In genomic region chr12:12442548-12443071, GRCh38 we compare ENCODE assay signal across 9 cellular contexts.
A peak's percentile ranks its signal among the peaks of the same experiment; 100 is the strongest.
DNase-seq lines count a peak whose midpoint lies in the region; ATAC-seq, FAIRE-seq and TF ChIP-seq lines count a peak whose summit lies in the region.
"Had no signal": no experiment of that assay in that cellular context is flagged by ENCODE, and none has a peak within 500 bp of the region (broad histone marks: within the 10 kb centered on the region; RNA-seq: fewer than 3 reads in every experiment).

No MANE protein-coding gene starts in this region.

- H3K4me1 ChIP-seq in KMS-11 (ENCODE audit: low read depth, poor library complexity, severe bottlenecking) (peaks cover 30% of the 10 kb centered on the region), mammary epithelial cell (ENCODE audit: insufficient read depth, low read length) (peaks cover 43% of the 10 kb centered on the region), lung (ENCODE audit: control insufficient read depth in 2 of 2, insufficient read depth in 2 of 2, low read length in 2 of 2) (peaks cover 12 to 31% of the 10 kb centered on the region in 2 donors), endodermal cell (ENCODE audit: control insufficient read depth, insufficient read depth, low read length) (no peaks in the 10 kb centered on the region)

- dilution Hi-C loops in mammary epithelial cell (cut with HindIII; ENCODE audit: low sequenced_read_pairs): loop anchor here (5.0 kb wide), 1 partner anchor 45 kb away; no protein-coding TSS in a partner anchor

- no peak for TF ChIP-seq POLR2A in GM12891 (IDR thresholded peaks at IDR 0.05; ENCODE audit: low read depth, low read length)

- peak; percentile 22 for DNase-seq in A172 (ENCODE audit: low spot score)
- peak; percentile 54 for DNase-seq in mammary epithelial cell
- DNase-seq in lung (ENCODE audit: low spot score): no peak
- DNase-seq in nucleus accumbens (lab: John Stamatoyannopoulos, UW): no peak
- DNase-seq in kidney tubule cell (ENCODE audit: low spot score): no peak
- DNase-seq in endodermal cell: no peak
- no peak for DNase-seq in GM12891 (ENCODE audit: insufficient read length, low spot score)

- H3K79me2 ChIP-seq in KMS-11 (ENCODE audit: insufficient read depth, low read depth) (no peaks in the 10 kb centered on the region), mammary epithelial cell (ENCODE audit: insufficient read depth, low read length) (no peaks in the 10 kb centered on the region)

- peaks cover 7% of the 10 kb centered on the region for H3K4me1 Mint-ChIP-seq in endodermal cell

- H3K36me3 Mint-ChIP-seq in endodermal cell (ENCODE audit: low read depth): peaks cover 2% of the 10 kb centered on the region
- H3K36me3 Mint-ChIP-seq: WTC11 had no signal

- H3K9me3 Mint-ChIP-seq in endodermal cell: no peaks in the 10 kb centered on the region
- H3K9me3 Mint-ChIP-seq: WTC11 had no signal

- no TSS peak for BruUV-seq in mammary epithelial cell (replicated peaks; lab: Mats Ljungman, UMichigan)

- intact Hi-C loops in mammary epithelial cell (cut with micrococcal nuclease): loop anchor here (5.0 kb wide), 1 partner anchor 70 kb away; no protein-coding TSS in a partner anchor

- in situ Hi-C loops in mammary epithelial cell (cut with MboI; ENCODE audit: low sequenced_read_pairs in 2 of 2): loop anchor here in 1 of 2 donors (10.0 kb wide), 1 partner anchor 48 kb away; no protein-coding TSS in a partner anchor

- no peak for FAIRE-seq in GM12891 (lab: Jason Lieb, UNC)

- H3K9ac ChIP-seq in KMS-11 (no peak overlapping the region), mammary epithelial cell (ENCODE audit: insufficient read depth, low read length) (no peak overlapping the region), endodermal cell (ENCODE audit: extremely low read depth, low read length, poor library complexity, severe bottlenecking) (no peak overlapping the region)

- no peak for TF ChIP-seq CTCF in KMS-11 (conservative IDR thresholded peaks at IDR 0.05; ENCODE audit: low read depth, low read length)
- TF ChIP-seq CTCF in mammary epithelial cell (conservative IDR thresholded peaks at IDR 0.05 in 1 of 2, IDR thresholded peaks at IDR 0.05 in 1 of 2; ENCODE audit: extremely low read depth in 1 of 2, insufficient read depth in 1 of 2, low read depth in 1 of 2, low read length in 2 of 2): no peak
- TF ChIP-seq CTCF in lung (IDR thresholded peaks at IDR 0.05; ENCODE audit: control extremely low read depth, extremely low read depth): no peak
- TF ChIP-seq CTCF in endodermal cell (conservative IDR thresholded peaks at IDR 0.05): no peak

- H2AFZ ChIP-seq in KMS-11 (ENCODE audit: low read depth) (no peak overlapping the region), mammary epithelial cell (ENCODE audit: low read depth, low read length) (peak overlapping the region; percentile 2)

- CTCF ChIA-PET in mammary epithelial cell (lab: Charles Lee; ENCODE audit: low non-redundant PET): no interaction called here

- no peaks in the 10 kb centered on the region for H3K27me3 Mint-ChIP-seq in endodermal cell (ENCODE audit: insufficient read depth)

- H3K27me3 ChIP-seq in KMS-11 (ENCODE audit: insufficient read depth, low read depth): no peaks in the 10 kb centered on the region
- no peaks in the 10 kb centered on the region for H3K27me3 ChIP-seq in mammary epithelial cell (ENCODE audit: insufficient read depth, low read length)
- no peaks in the 10 kb centered on the region for H3K27me3 ChIP-seq in lung (ENCODE audit: control insufficient read depth, insufficient read depth)
- no peaks in the 10 kb centered on the region for H3K27me3 ChIP-seq in endodermal cell (ENCODE audit: control insufficient read depth, insufficient read depth, low read length, poor library complexity, severe bottlenecking)

- H4K20me1 ChIP-seq in KMS-11 (ENCODE audit: insufficient read depth) (no peaks in the 10 kb centered on the region), mammary epithelial cell (ENCODE audit: insufficient read depth, low read length) (no peaks in the 10 kb centered on the region)

- H3K4me3 ChIP-seq in KMS-11 (IDR thresholded peaks at IDR 0.05; ENCODE audit: insufficient read depth, low read depth, low read length): no peak overlapping the region
- no peak overlapping the region for H3K4me3 ChIP-seq in mammary epithelial cell (replicated peaks in 1 of 3; ENCODE audit: insufficient read depth in 1 of 3, low read depth in 2 of 3, low read length in 3 of 3)
- no peak overlapping the region for H3K4me3 ChIP-seq in lung
- no peak overlapping the region for H3K4me3 ChIP-seq in endodermal cell (ENCODE audit: low read length)

- WGBS in mammary epithelial cell (ENCODE audit: low coverage, missing lambda C conversion rate): 40% methylated on average over 5 of the region's 5 CpGs
- WGBS in lung, 2 donors: 67 to 86% methylated on average over 5 of the region's 5 CpGs
- WGBS in endodermal cell (ENCODE audit: insufficient coverage in 1 of 2, insufficient read length in 1 of 2), 2 experiments: 91 to 97% methylated on average over 3 to 5 of the region's 5 CpGs

- H3K4me2 ChIP-seq in KMS-11: no peak overlapping the region
- H3K4me2 ChIP-seq in mammary epithelial cell (ENCODE audit: insufficient read depth, low read depth, low read length): peak overlapping the region; percentile 12

- no peak for ATAC-seq in lung (ENCODE audit: insufficient read depth, low FRiP score)
- ATAC-seq: WTC11 had no signal

- H3K27ac ChIP-seq in KMS-11: peak overlapping the region; percentile 43
- peak overlapping the region; percentile 69 for H3K27ac ChIP-seq in mammary epithelial cell (ENCODE audit: insufficient read depth, low read depth, low read length)
- peak overlapping the region; percentile 48 to 65 for H3K27ac ChIP-seq in lung (ENCODE audit: low read depth in 1 of 2, low read length in 1 of 2)
- H3K27ac ChIP-seq in endodermal cell (ENCODE audit: low read depth, low read length): no peak overlapping the region

- H3K27ac Mint-ChIP-seq in endodermal cell: no peak overlapping the region
- H3K27ac Mint-ChIP-seq: WTC11 had no signal

- H3K36me3 ChIP-seq in KMS-11 (ENCODE audit: insufficient read depth) (no peaks in the 10 kb centered on the region), mammary epithelial cell (ENCODE audit: insufficient read depth, low read length) (no peaks in the 10 kb centered on the region), lung (ENCODE audit: control insufficient read depth in 2 of 2, insufficient read depth in 2 of 2, low read length in 2 of 2) (no peaks in the 10 kb centered on the region), endodermal cell (ENCODE audit: control insufficient read depth, insufficient read depth, low read length) (no peaks in the 10 kb centered on the region)

- H3K9me3 ChIP-seq in mammary epithelial cell (replicated peaks; ENCODE audit: insufficient read depth, low read length) (no peaks in the 10 kb centered on the region), lung (ENCODE audit: control insufficient read depth in 2 of 2, insufficient read depth in 1 of 2, low read length in 1 of 2) (no peaks in the 10 kb centered on the region), endodermal cell (ENCODE audit: control insufficient read depth, low read length) (no peaks in the 10 kb centered on the region)

- H3K4me3 Mint-ChIP-seq in endodermal cell: no peak overlapping the region
- H3K4me3 Mint-ChIP-seq: WTC11 had no signal

TF ChIP-seq in GM12891, 5 proteins besides CTCF, POLR2A, EP300 and RAD21:
- TF ChIP-seq TAF1 (IDR thresholded peaks at IDR 0.05; ENCODE audit: low read depth, low read length): no peak
- TF ChIP-seq SPI1 (IDR thresholded peaks at IDR 0.05; ENCODE audit: low read depth, low read length): no peak
- no peak for TF ChIP-seq PAX5 (IDR thresholded peaks at IDR 0.05; ENCODE audit: insufficient read depth, low read length, severe bottlenecking)
- TF ChIP-seq POLR2AphosphoS5 (IDR thresholded peaks at IDR 0.05; ENCODE audit: low read depth, low read length): no peak
- no peak for TF ChIP-seq POU2F2 (IDR thresholded peaks at IDR 0.05; ENCODE audit: low read depth, low read length)

Comparison
In these comparisons a context has a peak if more than half of its experiments do, and no peak if none do; other contexts are left out.
1. DNase-seq: peak in A172 (single experiment) and mammary epithelial cell (single experiment); none in lung (single experiment), nucleus accumbens (0 of 56), kidney tubule cell (single experiment), endodermal cell (single experiment) and GM12891 (single experiment).